10 cellular contexts compared by ENCODE assay signal in the genomic region with DNA sequence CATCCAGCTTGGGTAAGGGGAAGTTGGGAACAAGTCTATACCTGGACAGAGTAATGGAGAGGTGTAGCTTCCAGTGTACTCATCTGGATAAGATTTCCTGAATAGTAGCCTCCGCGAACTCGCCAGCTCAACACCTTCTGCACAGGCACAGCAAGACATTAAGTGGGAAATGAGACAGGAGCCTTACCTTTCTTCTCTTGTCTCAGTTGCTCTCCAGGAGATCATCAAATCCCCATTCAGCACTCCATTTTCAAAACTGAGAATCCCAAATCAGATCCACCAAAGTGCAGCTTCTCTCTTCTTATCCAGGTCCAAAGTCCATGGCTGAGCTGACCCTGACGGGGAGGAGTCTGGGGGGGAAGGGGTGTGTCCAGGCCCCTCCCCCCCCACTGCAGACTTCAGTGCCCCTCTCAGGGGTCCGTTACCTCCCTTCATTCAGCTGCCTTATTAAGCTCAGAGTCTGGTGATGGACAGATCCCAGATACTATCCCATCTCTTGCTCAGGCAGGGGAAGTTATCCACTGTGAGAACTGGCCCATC. TPM values are rescaled to one million over a fixed set of nuclear protein-coding genes. Genes with fewer than 3 reads are reported as not detected.
DNase-seq lines count a peak whose midpoint lies in the region; ATAC-seq, FAIRE-seq and TF ChIP-seq lines count a peak whose summit lies in the region.
"Had no signal": no experiment of that assay in that cellular context is flagged by ENCODE, and none has a peak within 500 bp of the region (broad histone marks: within the 10 kb centered on the region; RNA-seq: fewer than 3 reads in every experiment).

No MANE protein-coding gene starts in this region.

- intact Hi-C loops in right lobe of liver (cut with DNase I): no loop called here
- intact Hi-C loops in thyroid gland (cut with DNase I): no loop called here

- no peaks in the 10 kb centered on the region for H3K9me3 ChIP-seq in right lobe of liver
- H3K9me3 ChIP-seq in thyroid gland: no peaks in the 10 kb centered on the region

- DNase-seq in activated T-cell treated with anti-CD3 and anti-CD28 coated beads, Interleukin-2, amount 50 U/mL, for 24 hours: peak; percentile 31
- no peak for DNase-seq in activated T-cell treated with anti-CD3 and anti-CD28 coated beads, Interleukin-2, amount 50 U/mL, for 1 hour
- DNase-seq in activated naive CD8-positive, alpha-beta T cell treated with anti-CD3 and anti-CD28 coated beads for 36 hours: no peak
- peak in 1 of 3 donors; percentile 72 for DNase-seq in right lobe of liver
- no peak for DNase-seq in thyroid gland
- DNase-seq in RCC 7860 (ENCODE audit: low spot score): no peak
- DNase-seq: NCI-H187 had no signal

- 28% methylated on average over 5 of the region's 5 CpGs for WGBS in right lobe of liver (ENCODE audit: insufficient coverage, low coverage, low lambda C conversion rate, missing lambda C conversion rate)
- WGBS in thyroid gland, 2 donors: 85 to 90% methylated on average over 5 of the region's 5 CpGs

- TF ChIP-seq POLR2A in right lobe of liver (IDR thresholded peaks at IDR 0.05): no peak
- no peak for TF ChIP-seq POLR2A in thyroid gland (IDR thresholded peaks at IDR 0.05)

- H3K4me1 Mint-ChIP-seq in activated T-cell treated with anti-CD3 and anti-CD28 coated beads, Interleukin-2, amount 50 U/mL, for 24 hours (ENCODE audit: low read depth): peaks cover 78% of the 10 kb centered on the region
- peaks cover 60% of the 10 kb centered on the region for H3K4me1 Mint-ChIP-seq in activated naive CD8-positive, alpha-beta T cell treated with anti-CD3 and anti-CD28 coated beads for 36 hours

- H3K27ac ChIP-seq in right lobe of liver (peak overlapping the region; percentile 37 to 98 (median 93)), thyroid gland (peak overlapping the region; percentile 98 to 99 (median 98))
- H3K27ac ChIP-seq: foreskin keratinocyte had no signal

- peaks cover 0 to 4% (median 0%) of the 10 kb centered on the region in 4 donors for H3K36me3 ChIP-seq in right lobe of liver
- H3K36me3 ChIP-seq in thyroid gland: no peaks in the 10 kb centered on the region

- H3K27ac Mint-ChIP-seq in activated T-cell treated with anti-CD3 and anti-CD28 coated beads, Interleukin-2, amount 50 U/mL, for 24 hours: peak overlapping the region; percentile 100
- H3K27ac Mint-ChIP-seq in activated naive CD8-positive, alpha-beta T cell treated with anti-CD3 and anti-CD28 coated beads for 36 hours: peak overlapping the region; percentile 94

- H3K27me3 ChIP-seq in right lobe of liver (no peaks in the 10 kb centered on the region), thyroid gland (no peaks in the 10 kb centered on the region)
- H3K27me3 ChIP-seq: foreskin keratinocyte had no signal

- peak overlapping the region; percentile 51 to 82 (median 80) for H3K4me3 ChIP-seq in right lobe of liver
- peak overlapping the region in 1 of 3 donors; percentile 57 for H3K4me3 ChIP-seq in thyroid gland (replicated peaks in 1 of 3)

- TF ChIP-seq CTCF in right lobe of liver (IDR thresholded peaks at IDR 0.05) (no peak), thyroid gland (IDR thresholded peaks at IDR 0.05) (no peak)

- no peaks in the 10 kb centered on the region for H3K27me3 Mint-ChIP-seq in activated T-cell treated with anti-CD3 and anti-CD28 coated beads, Interleukin-2, amount 50 U/mL, for 24 hours
- no peaks in the 10 kb centered on the region for H3K27me3 Mint-ChIP-seq in activated naive CD8-positive, alpha-beta T cell treated with anti-CD3 and anti-CD28 coated beads for 36 hours

- H3K36me3 Mint-ChIP-seq in activated T-cell treated with anti-CD3 and anti-CD28 coated beads, Interleukin-2, amount 50 U/mL, for 24 hours (ENCODE audit: low read depth): peaks cover 44% of the 10 kb centered on the region
- peaks cover 33% of the 10 kb centered on the region for H3K36me3 Mint-ChIP-seq in activated naive CD8-positive, alpha-beta T cell treated with anti-CD3 and anti-CD28 coated beads for 36 hours

- peak overlapping the region; percentile 90 for H3K4me3 Mint-ChIP-seq in activated T-cell treated with anti-CD3 and anti-CD28 coated beads, Interleukin-2, amount 50 U/mL, for 24 hours
- H3K4me3 Mint-ChIP-seq in activated naive CD8-positive, alpha-beta T cell treated with anti-CD3 and anti-CD28 coated beads for 36 hours: peak overlapping the region; percentile 92

- no peak for FAIRE-seq in RCC 7860 (lab: Jason Lieb, UNC)

- H3K4me1 ChIP-seq in right lobe of liver: peaks cover 0 to 57% (median 17%) of the 10 kb centered on the region in 4 donors
- H3K4me1 ChIP-seq in thyroid gland: peaks cover 69 to 73% of the 10 kb centered on the region in 2 donors

- ATAC-seq in right lobe of liver (peak in 2 of 4 donors; percentile 10 to 36), GM21367 (IDR thresholded peaks at IDR 0.05; ENCODE audit: unreplicated experiment) (no peak), GM19455 (IDR thresholded peaks at IDR 0.05; ENCODE audit: unreplicated experiment) (no peak)
- ATAC-seq: foreskin keratinocyte had no signal

- H3K9me3 Mint-ChIP-seq in activated T-cell treated with anti-CD3 and anti-CD28 coated beads, Interleukin-2, amount 50 U/mL, for 24 hours: no peaks in the 10 kb centered on the region
- no peaks in the 10 kb centered on the region for H3K9me3 Mint-ChIP-seq in activated naive CD8-positive, alpha-beta T cell treated with anti-CD3 and anti-CD28 coated beads for 36 hours

RNA-seq across cellular contexts. Expression of a gene that starts 5.9 kb away (rescaled TPM):
- total RNA-seq in activated naive CD8-positive, alpha-beta T cell treated with anti-CD3 and anti-CD28 coated beads for 36 hours: 100 to 1,000 TPM in 1 of 2 experiments, 10 to 100 TPM in 1; 99.1 to 101 TPM
- total RNA-seq in right lobe of liver (100 to 1,000 TPM in 4 of 6 experiments, 10 to 100 TPM in 2; 99.7 to 136 (median 106) TPM), thyroid gland (100 to 1,000 TPM; 155 to 283 (median 200) TPM)

RNA-seq across cellular contexts. Expression of a gene that starts 52.5 kb away (rescaled TPM):
- 10 to 100 TPM; 21.2 to 23.7 TPM for total RNA-seq in activated naive CD8-positive, alpha-beta T cell treated with anti-CD3 and anti-CD28 coated beads for 36 hours
- total RNA-seq in right lobe of liver: 1 to 10 TPM; 3.6 to 9.0 (median 6.0) TPM
- 10 to 100 TPM; 41.1 to 58.9 (median 47.3) TPM for total RNA-seq in thyroid gland
